Comparison of ENCODE assay signal across 8 cellular contexts in the genomic region with DNA sequence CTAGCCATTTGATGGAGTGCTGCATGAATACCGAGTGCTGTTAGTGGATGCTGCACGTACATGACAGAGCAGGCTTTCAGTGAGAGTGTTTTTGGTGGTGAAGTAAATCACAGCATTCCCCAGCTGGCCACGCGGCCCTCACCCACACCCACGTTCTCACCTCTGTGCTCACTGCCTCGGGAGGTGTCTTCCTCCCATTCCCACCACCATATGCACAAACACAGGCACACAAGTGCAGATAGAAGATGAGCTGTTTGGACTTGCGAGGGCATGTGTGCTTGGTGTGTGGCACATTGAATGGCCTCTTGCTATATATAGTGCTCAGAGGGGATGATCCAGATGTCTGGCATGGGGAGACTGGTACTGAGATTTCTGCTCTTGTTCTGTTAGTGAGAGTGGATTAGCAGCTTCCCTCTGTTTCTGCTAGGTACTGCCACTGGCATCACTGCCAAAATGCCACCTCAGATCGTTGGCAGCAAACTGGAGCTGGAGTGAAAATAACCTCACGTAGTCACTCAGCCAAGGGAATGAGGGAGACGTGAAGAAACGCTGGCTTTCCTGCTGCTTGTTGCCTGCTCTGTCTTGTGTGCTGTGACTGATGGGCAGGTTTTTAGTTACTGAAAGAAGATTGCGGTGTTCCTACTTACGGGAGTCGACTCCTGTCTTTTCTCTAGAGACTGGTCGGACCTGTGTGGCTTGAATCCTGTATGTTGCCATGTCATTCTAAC. TPM values are rescaled to one million over a fixed set of nuclear protein-coding genes. Genes with fewer than 3 reads are reported as not detected.
DNase-seq lines count a peak whose midpoint lies in the region; ATAC-seq and TF ChIP-seq lines count a peak whose summit lies in the region.

No MANE protein-coding gene starts in this region.

- H3K79me2 ChIP-seq in PC-9 (ENCODE audit: low read depth) = peaks cover 99% of the 10 kb centered on the region

- intact Hi-C loops in PC-9 (cut with micrococcal nuclease; ENCODE audit: unreplicated experiment) = loop anchor here (2.0 kb wide), 1 partner anchor 15 kb away; no protein-coding TSS in a partner anchor

- POLR2A ChIA-PET in PC-9 (lab: Charles Lee; ENCODE audit: unreplicated experiment) = interaction anchor here (0.7 kb wide), 1 partner anchor 53 kb away, joined by 3 read pairs; no protein-coding TSS in a partner anchor
- POLR2A ChIA-PET in naive thymus-derived CD8-positive, alpha-beta T cell (lab: Charles Lee) = interaction anchor here (1.1 kb wide), 1 partner anchor 15 kb away, joined by 3 read pairs; no protein-coding TSS in a partner anchor

- no peak for ATAC-seq in naive thymus-derived CD8-positive, alpha-beta T cell
- no peak for ATAC-seq in HG02870 (IDR thresholded peaks at IDR 0.05; ENCODE audit: unreplicated experiment)

- peaks cover 70% of the 10 kb centered on the region for H3F3A ChIP-seq in PC-9 (ENCODE audit: insufficient read depth, low read depth)

- no peaks in the 10 kb centered on the region for H3K9me2 ChIP-seq in PC-9 (ENCODE audit: insufficient read depth)

- H3K9me3 ChIP-seq in BLaER1 = no peaks in the 10 kb centered on the region; the same call in 1 of the 2 replicates
- H3K9me3 ChIP-seq in PC-9 (ENCODE audit: insufficient read depth, low read depth) = no peaks in the 10 kb centered on the region

- no TSS peak for BruUV-seq in PC-9 (replicated peaks; lab: Mats Ljungman, UMichigan)

- no peak overlapping the region for H2AFZ ChIP-seq in PC-9

- no peaks in the 10 kb centered on the region for H3K9me3 Mint-ChIP-seq in naive thymus-derived CD8-positive, alpha-beta T cell

- peaks cover 68% of the 10 kb centered on the region for H3K4me1 ChIP-seq in BLaER1
- H3K4me1 ChIP-seq in PC-9 (replicated peaks; ENCODE audit: insufficient read depth) = peaks cover 38% of the 10 kb centered on the region

- H3K4me2 ChIP-seq in BLaER1 = peak overlapping the region; percentile 50
- peak overlapping the region; percentile 31; the same call in 1 of the 2 replicates for H3K4me2 ChIP-seq in PC-9

- DNase-seq in PC-9 (peak; percentile 64 to 69), epithelial cell of prostate (ENCODE audit: low read depth, low spot score) (peak; percentile 64), germinal center (ENCODE audit: low spot score) (no peak), NCI-H446 treated with DMSO at 0.1 percent for 48 hours (lab: John Stamatoyannopoulos, UW) (no peak), GF-D8 (lab: John Stamatoyannopoulos, UW) (no peak)
- DNase-seq in naive thymus-derived CD8-positive, alpha-beta T cell = no peak

- H4K20me1 ChIP-seq in BLaER1 (peaks cover 100% of the 10 kb centered on the region), PC-9 (ENCODE audit: insufficient read depth) (peaks cover 98% of the 10 kb centered on the region)

- no peak for TF ChIP-seq CTCF in PC-9 (conservative IDR thresholded peaks at IDR 0.05)

- H3K27ac Mint-ChIP-seq in naive thymus-derived CD8-positive, alpha-beta T cell = peak overlapping the region in 8 of 10 donors; percentile 21 to 89 (median 56)

- H3K27me3 Mint-ChIP-seq in naive thymus-derived CD8-positive, alpha-beta T cell = no peaks in the 10 kb centered on the region

- CTCF ChIA-PET in PC-9 (lab: Charles Lee) = interaction anchor here (0.6 kb wide), 1 partner anchor 33 kb away, joined by 3 read pairs; no protein-coding TSS in a partner anchor

- H3K9ac ChIP-seq in BLaER1 = no peak overlapping the region

- peak overlapping the region; percentile 16 for H3K27ac ChIP-seq in BLaER1
- H3K27ac ChIP-seq in PC-9 = peak overlapping the region; percentile 40
- peak overlapping the region; percentile 59 for H3K27ac ChIP-seq in epithelial cell of prostate

- no peak overlapping the region for H3K4me3 ChIP-seq in BLaER1
- H3K4me3 ChIP-seq in PC-9 = no peak overlapping the region

- peak overlapping the region in 8 of 10 donors; percentile 12 to 69 (median 43) for H3K4me3 Mint-ChIP-seq in naive thymus-derived CD8-positive, alpha-beta T cell

- H3K27me3 ChIP-seq in BLaER1 (no peaks in the 10 kb centered on the region), PC-9 (ENCODE audit: insufficient read depth, low read depth) (no peaks in the 10 kb centered on the region)

- peaks cover 86% of the 10 kb centered on the region for H3K36me3 ChIP-seq in BLaER1
- H3K36me3 ChIP-seq in PC-9 (ENCODE audit: low read depth) = peaks cover 33% of the 10 kb centered on the region

- H3K36me3 Mint-ChIP-seq in naive thymus-derived CD8-positive, alpha-beta T cell = peaks cover 0 to 53% (median 0%) of the 10 kb centered on the region in 3 donors

- peaks cover 42 to 84% (median 80%) of the 10 kb centered on the region in 4 donors for H3K4me1 Mint-ChIP-seq in naive thymus-derived CD8-positive, alpha-beta T cell

RNA-seq across cellular contexts. Expression of gene DNAJB6, which starts 19.1 kb away (rescaled TPM):
- total RNA-seq in PC-9 (2021) = 137 and 182 TPM in 2 replicates
- 100 to 1,000 TPM; 112 to 118 TPM for total RNA-seq in naive thymus-derived CD8-positive, alpha-beta T cell
- polyA plus RNA-seq in naive thymus-derived CD8-positive, alpha-beta T cell = 100 to 1,000 TPM; 113 to 159 (median 115) TPM

Comparison
In these comparisons a context has a peak if more than half of its experiments do, and no peak if none do; other contexts are left out.
1. DNase-seq: peak in PC-9 (2 of 2) and epithelial cell of prostate (single experiment); none in naive thymus-derived CD8-positive, alpha-beta T cell (0 of 10), germinal center (single experiment), NCI-H446 treated with DMSO at 0.1 percent for 48 hours (single experiment) and GF-D8 (single experiment).
2. Peak in every context shown above with its lines, with median percentiles within 50 percentile points of each other: H3K27ac ChIP-seq.